ENCODE assay signal across 8 cellular contexts in the genomic region with DNA sequence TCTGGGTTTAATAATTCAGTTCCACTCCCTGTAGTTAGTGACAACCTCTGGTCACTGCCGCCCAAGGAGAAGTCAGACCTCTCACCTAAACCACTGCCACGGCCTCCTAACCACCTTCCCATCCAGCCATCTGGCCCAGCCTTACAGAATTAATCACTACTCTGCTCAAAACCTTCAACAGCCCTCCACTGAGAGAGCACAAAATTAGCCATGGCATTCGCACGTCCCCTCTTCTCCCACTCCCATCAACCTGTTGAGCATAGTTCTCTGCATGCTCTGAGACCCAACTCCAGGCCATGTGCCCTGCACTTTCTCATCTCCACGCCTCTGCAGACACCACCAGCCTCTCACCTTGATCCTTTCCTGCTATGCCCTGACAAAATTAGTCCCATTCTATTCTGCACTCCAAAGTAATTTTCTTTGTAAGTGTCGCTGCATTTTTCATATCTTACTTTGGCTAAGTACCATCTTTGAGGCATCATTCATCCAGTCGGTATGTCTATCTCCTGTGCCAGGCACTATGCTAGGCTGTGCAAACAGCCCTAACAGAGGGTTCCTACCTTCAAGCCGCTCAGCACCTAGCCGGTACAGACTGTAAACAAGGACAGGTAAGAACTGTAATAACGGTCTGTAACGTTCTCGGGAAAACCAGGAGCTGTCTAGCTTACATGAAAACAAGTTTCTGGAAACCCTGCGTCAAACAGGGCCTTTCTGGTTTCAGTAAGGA. TPM values are rescaled to one million over a fixed set of nuclear protein-coding genes. Genes with fewer than 3 reads are reported as not detected.
A peak's percentile ranks its signal among the peaks of the same experiment; 100 is the strongest.
DNase-seq lines count a peak whose midpoint lies in the region; ATAC-seq, FAIRE-seq and TF ChIP-seq lines count a peak whose summit lies in the region.

No MANE protein-coding gene starts in this region.

- H3K36me3 ChIP-seq in colonic mucosa (no peaks in the 10 kb centered on the region), mucosa of descending colon (ENCODE audit: low read depth) (no peaks in the 10 kb centered on the region), vagina (peaks cover 0 to 19% of the 10 kb centered on the region in 2 donors)

- TF ChIP-seq CTCF in NB4 (IDR thresholded peaks at IDR 0.05; ENCODE audit: low read depth, low read length) (no peak), colonic mucosa (IDR thresholded peaks at IDR 0.05) (no peak), mucosa of descending colon (IDR thresholded peaks at IDR 0.05) (no peak), vagina (IDR thresholded peaks at IDR 0.05) (no peak)

- H3K27me3 ChIP-seq in colonic mucosa (no peaks in the 10 kb centered on the region), vagina (no peaks in the 10 kb centered on the region)

- peak overlapping the region; percentile 58 to 64 for H3K9ac ChIP-seq in colonic mucosa (ENCODE audit: low read depth in 2 of 2, low read length in 2 of 2)

- DNase-seq in NB4 (ENCODE audit: low read depth) (peak; percentile 32), colonic mucosa (no peak), mucosa of descending colon (no peak), vagina (ENCODE audit: extremely low spot score in 2 of 2) (no peak), putamen (ENCODE audit: low spot score) (no peak), urothelium cell line (ENCODE audit: low spot score) (no peak)

- TF ChIP-seq POLR2A in NB4 (IDR thresholded peaks at IDR 0.05; ENCODE audit: extremely low read depth, insufficient read length) (no peak), vagina (IDR thresholded peaks at IDR 0.05) (no peak)

- H3K9me3 ChIP-seq in colonic mucosa = no peaks in the 10 kb centered on the region
- no peaks in the 10 kb centered on the region for H3K9me3 ChIP-seq in mucosa of descending colon
- H3K9me3 ChIP-seq in vagina = no peaks in the 10 kb centered on the region

- H3K4me1 ChIP-seq in colonic mucosa (peaks cover 4% of the 10 kb centered on the region), mucosa of descending colon (ENCODE audit: low read depth) (peaks cover 7% of the 10 kb centered on the region), vagina (peaks cover 21% of the 10 kb centered on the region)

- ATAC-seq in GM19023 (IDR thresholded peaks at IDR 0.05; ENCODE audit: unreplicated experiment) (peak; percentile 11), mucosa of descending colon (peak; percentile 49), GM19455 (IDR thresholded peaks at IDR 0.05; ENCODE audit: unreplicated experiment) (no peak)

- H3K4me3 ChIP-seq in NB4 (ENCODE audit: low read depth, low read length) (peak overlapping the region; percentile 74), colonic mucosa (peak overlapping the region; percentile 76), mucosa of descending colon (peak overlapping the region; percentile 59), vagina (peak overlapping the region; percentile 68 to 99)

- intact Hi-C loops in colonic mucosa (cut with DNase I) (no loop called here), mucosa of descending colon (cut with DNase I, micrococcal nuclease) (no loop called here), vagina (cut with DNase I) (no loop called here)

- FAIRE-seq in urothelium cell line (lab: Jason Lieb, UNC) = no peak

- H3K27ac ChIP-seq in colonic mucosa (peak overlapping the region; percentile 41), vagina (peak overlapping the region; percentile 76)

RNA-seq across cellular contexts. Expression of gene COPRS, which starts 1.0 kb away (rescaled TPM):
- total RNA-seq in colonic mucosa (10 to 100 TPM; 21.5 to 30.6 TPM), mucosa of descending colon (10 to 100 TPM; 13.5 to 63.9 (median 20.7) TPM), vagina (35.4 TPM)

RNA-seq across cellular contexts. Expression of gene UTP6, which starts 43.4 kb away (rescaled TPM):
- total RNA-seq in colonic mucosa = 10 to 100 TPM; 28.7 to 62.9 TPM
- 10 to 100 TPM; 31.8 to 48.3 (median 41.7) TPM for total RNA-seq in mucosa of descending colon
- total RNA-seq in vagina = 28.5 TPM
